In genomic region chr4:39286263-39286662, GRCh38 we compare ENCODE assay signal across 17 cellular contexts.
A peak's percentile ranks its signal among the peaks of the same experiment; 100 is the strongest.
DNase-seq lines count a peak whose midpoint lies in the region; ATAC-seq and TF ChIP-seq lines count a peak whose summit lies in the region.
"Had no signal": no experiment of that assay in that cellular context is flagged by ENCODE, and none has a peak within 500 bp of the region (broad histone marks: within the 10 kb centered on the region; RNA-seq: fewer than 3 reads in every experiment).

No MANE protein-coding gene starts in this region.

- BruUV-seq in PC-3 (replicated peaks; lab: Mats Ljungman, UMichigan): no TSS peak

- POLR2A ChIA-PET in PC-3 (lab: Charles Lee; ENCODE audit: unreplicated experiment): interaction anchor here (0.5 kb wide), 1 partner anchor 253 kb away, joined by 3 read pairs; no protein-coding TSS in a partner anchor

- H3K9me3 ChIP-seq in PC-3 (ENCODE audit: low read length): no peaks in the 10 kb centered on the region
- no peaks in the 10 kb centered on the region for H3K9me3 ChIP-seq in right cardiac atrium (ENCODE audit: control insufficient read depth, low read length)
- H3K9me3 ChIP-seq: SJSA1 had no signal

- no peaks in the 10 kb centered on the region for H4K20me1 ChIP-seq in PC-3 (ENCODE audit: low read length)

- peaks cover 21% of the 10 kb centered on the region for H3K36me3 Mint-ChIP-seq in activated naive CD8-positive, alpha-beta T cell
- H3K36me3 Mint-ChIP-seq in activated naive CD8-positive, alpha-beta T cell treated with anti-CD3 and anti-CD28 coated beads for 36 hours: peaks cover 16% of the 10 kb centered on the region

- ATAC-seq in PC-3 (peak; percentile 18; the same call in 1 of the 2 replicates), HG03439 (IDR thresholded peaks at IDR 0.05; ENCODE audit: unreplicated experiment) (no peak), right cardiac atrium (no peak)
- peak; percentile 39 for ATAC-seq in stimulated activated naive CD8-positive, alpha-beta T cell treated with anti-CD3 and anti-CD28 coated beads, Interleukin-15, amount 100 ng/mL, for 72 hours

- H3K4me1 Mint-ChIP-seq in activated naive CD8-positive, alpha-beta T cell (ENCODE audit: low read depth): no peaks in the 10 kb centered on the region
- peaks cover 2% of the 10 kb centered on the region for H3K4me1 Mint-ChIP-seq in activated naive CD8-positive, alpha-beta T cell treated with anti-CD3 and anti-CD28 coated beads for 36 hours
- no peaks in the 10 kb centered on the region for H3K4me1 Mint-ChIP-seq in stimulated activated naive CD8-positive, alpha-beta T cell treated with anti-CD3 and anti-CD28 coated beads, Interleukin-15, amount 100 ng/mL, for 72 hours

- H2AFZ ChIP-seq in PC-3 (ENCODE audit: low read length): no peak overlapping the region

- H3K9ac ChIP-seq in PC-3 (ENCODE audit: low read length): no peak overlapping the region

- DNase-seq in activated naive CD8-positive, alpha-beta T cell treated with anti-CD3 and anti-CD28 coated beads for 36 hours: no peak
- no peak for DNase-seq in PC-3
- DNase-seq in iris pigment epithelial cell (ENCODE audit: low read depth): peak; percentile 20
- no peak for DNase-seq in stimulated activated naive CD8-positive, alpha-beta T cell treated with anti-CD3 and anti-CD28 coated beads, Interleukin-15, amount 100 ng/mL, for 72 hours
- DNase-seq in stimulated activated naive CD4-positive, alpha-beta T cell treated with Interleukin-2 at 50 U/mL for 16 hours (lab: John Stamatoyannopoulos, UW): no peak
- DNase-seq in right cardiac atrium: no peak
- DNase-seq: DMS 273 treated with DMSO at 0.1 percent for 48 hours, EL, KBM-7, MV-4-11, NCI-H1417 treated with DMSO at 0.1 percent for 48 hours, NCI-H2029 treated with DMSO at 0.1 percent for 48 hours, NCI-H774 had no signal

- H3K4me2 ChIP-seq in PC-3 (ENCODE audit: low read length): no peak overlapping the region

- no peaks in the 10 kb centered on the region for H3K27me3 Mint-ChIP-seq in activated naive CD8-positive, alpha-beta T cell
- no peaks in the 10 kb centered on the region for H3K27me3 Mint-ChIP-seq in activated naive CD8-positive, alpha-beta T cell treated with anti-CD3 and anti-CD28 coated beads for 36 hours
- H3K27me3 Mint-ChIP-seq in stimulated activated naive CD8-positive, alpha-beta T cell treated with anti-CD3 and anti-CD28 coated beads, Interleukin-15, amount 100 ng/mL, for 72 hours: no peaks in the 10 kb centered on the region

- H3K4me3 ChIP-seq in PC-3 (ENCODE audit: low read length): no peak overlapping the region
- H3K4me3 ChIP-seq in right cardiac atrium (ENCODE audit: low read length): no peak overlapping the region
- H3K4me3 ChIP-seq: SJSA1 had no signal

- no peak overlapping the region for H3K4me3 Mint-ChIP-seq in activated naive CD8-positive, alpha-beta T cell
- no peak overlapping the region for H3K4me3 Mint-ChIP-seq in activated naive CD8-positive, alpha-beta T cell treated with anti-CD3 and anti-CD28 coated beads for 36 hours
- no peak overlapping the region for H3K4me3 Mint-ChIP-seq in stimulated activated naive CD8-positive, alpha-beta T cell treated with anti-CD3 and anti-CD28 coated beads, Interleukin-15, amount 100 ng/mL, for 72 hours

- H3K4me1 ChIP-seq in PC-3 (ENCODE audit: insufficient read depth, low read length) (no peaks in the 10 kb centered on the region), right cardiac atrium (ENCODE audit: control insufficient read depth, insufficient read depth, low read length) (no peaks in the 10 kb centered on the region)
- H3K4me1 ChIP-seq: SJSA1 had no signal

- H3K27me3 ChIP-seq in PC-3 (ENCODE audit: low read length) (no peaks in the 10 kb centered on the region), right cardiac atrium (ENCODE audit: control insufficient read depth, insufficient read depth) (no peaks in the 10 kb centered on the region)
- H3K27me3 ChIP-seq: SJSA1 had no signal

- H3K9me3 Mint-ChIP-seq in activated naive CD8-positive, alpha-beta T cell (ENCODE audit: low read depth): no peaks in the 10 kb centered on the region
- H3K9me3 Mint-ChIP-seq in activated naive CD8-positive, alpha-beta T cell treated with anti-CD3 and anti-CD28 coated beads for 36 hours: no peaks in the 10 kb centered on the region
- no peaks in the 10 kb centered on the region for H3K9me3 Mint-ChIP-seq in stimulated activated naive CD8-positive, alpha-beta T cell treated with anti-CD3 and anti-CD28 coated beads, Interleukin-15, amount 100 ng/mL, for 72 hours

- over 99% methylated on average over 2 of the region's 2 CpGs for WGBS in right cardiac atrium

- H3F3A ChIP-seq in PC-3 (ENCODE audit: low read length, unreplicated experiment): no peaks in the 10 kb centered on the region

- peak overlapping the region; percentile 54 for H3K27ac Mint-ChIP-seq in activated naive CD8-positive, alpha-beta T cell
- no peak overlapping the region for H3K27ac Mint-ChIP-seq in activated naive CD8-positive, alpha-beta T cell treated with anti-CD3 and anti-CD28 coated beads for 36 hours
- H3K27ac Mint-ChIP-seq in stimulated activated naive CD8-positive, alpha-beta T cell treated with anti-CD3 and anti-CD28 coated beads, Interleukin-15, amount 100 ng/mL, for 72 hours: no peak overlapping the region

- H3K27ac ChIP-seq in PC-3 (ENCODE audit: low read length) (no peak overlapping the region), right cardiac atrium (ENCODE audit: low read length) (no peak overlapping the region)
- H3K27ac ChIP-seq: C4-2B, SJSA1 had no signal

- no peaks in the 10 kb centered on the region for H3K9me2 ChIP-seq in PC-3 (replicated peaks; ENCODE audit: low read length)

- CTCF ChIA-PET in PC-3 (lab: Charles Lee): no interaction called here

- TF ChIP-seq CTCF in PC-3 (conservative IDR thresholded peaks at IDR 0.05; ENCODE audit: low read depth, low read length): no peak

- H3K79me2 ChIP-seq in PC-3 (ENCODE audit: low read length): no peaks in the 10 kb centered on the region

- intact Hi-C loops in PC-3 (cut with micrococcal nuclease) (no loop called here), right cardiac atrium (cut with DNase I) (no loop called here)

- peaks cover 27% of the 10 kb centered on the region for H3K36me3 ChIP-seq in PC-3 (ENCODE audit: low read depth, low read length)

Comparison
In these comparisons a context has a peak if more than half of its experiments do, and no peak if none do; other contexts are left out.
1. ATAC-seq: peak in PC-3 (single experiment) and stimulated activated naive CD8-positive, alpha-beta T cell treated with anti-CD3 and anti-CD28 coated beads, Interleukin-15, amount 100 ng/mL, for 72 hours (single experiment); none in HG03439 (single experiment) and right cardiac atrium (0 of 2).